In genomic region chr16:63983401-63983800, GRCh38 we compare ENCODE assay signal across 26 cellular contexts.
A peak's percentile ranks its signal among the peaks of the same experiment; 100 is the strongest.
DNase-seq lines count a peak whose midpoint lies in the region; FAIRE-seq and TF ChIP-seq lines count a peak whose summit lies in the region.
"Had no signal": no experiment of that assay in that cellular context is flagged by ENCODE, and none has a peak within 500 bp of the region (broad histone marks: within the 10 kb centered on the region; RNA-seq: fewer than 3 reads in every experiment).

No MANE protein-coding gene starts in this region.

- H3K9ac ChIP-seq in HUES48 (ENCODE audit: low read depth, low read length): no peak overlapping the region

- H3K36me3 ChIP-seq in HUES48 (ENCODE audit: control insufficient read depth, insufficient read depth, low read length) (no peaks in the 10 kb centered on the region), thyroid gland (no peaks in the 10 kb centered on the region)
- H3K36me3 ChIP-seq: adrenal gland, heart right ventricle, Peyer's patch, SJSA1, transverse colon had no signal

- no peak for TF ChIP-seq CTCF in thyroid gland (IDR thresholded peaks at IDR 0.05)

- no peaks in the 10 kb centered on the region for H3K9me3 ChIP-seq in HUES48 (ENCODE audit: control insufficient read depth, insufficient read depth, low read length)
- H3K9me3 ChIP-seq in thyroid gland: no peaks in the 10 kb centered on the region
- H3K9me3 ChIP-seq: adrenal gland, Peyer's patch, psoas muscle, SJSA1, transverse colon had no signal

- TF ChIP-seq POLR2A in thyroid gland (IDR thresholded peaks at IDR 0.05): no peak

- H3K4me1 ChIP-seq in HUES48 (ENCODE audit: control insufficient read depth, insufficient read depth, low read length) (peaks cover 44% of the 10 kb centered on the region), thyroid gland (peaks cover 22 to 32% of the 10 kb centered on the region in 2 donors)
- H3K4me1 ChIP-seq: adrenal gland, heart right ventricle, Peyer's patch, psoas muscle, SJSA1, transverse colon had no signal

- H3K27me3 ChIP-seq in HUES48 (ENCODE audit: control insufficient read depth, insufficient read depth, low read length) (no peaks in the 10 kb centered on the region), thyroid gland (no peaks in the 10 kb centered on the region)
- H3K27me3 ChIP-seq: adrenal gland, heart right ventricle, Peyer's patch, SJSA1, transverse colon had no signal

- DNase-seq in NCI-H526 treated with DMSO at 0.1 percent for 48 hours (lab: John Stamatoyannopoulos, UW) (peak; percentile 38), iPS DF 19.7 (ENCODE audit: low read depth, low spot score) (peak; percentile 40), thyroid gland (peak in 1 of 2 donors; percentile 10), GM19238 (ENCODE audit: insufficient read length, low spot score) (no peak), T1000 (lab: John Stamatoyannopoulos, UW) (no peak), HTR-8/SVneo (ENCODE audit: insufficient read length, low spot score) (no peak)
- DNase-seq: activated CD4-positive, alpha-beta T cell treated with anti-CD3 and anti-CD28 coated beads, Interleukin-2, amount 50 U/mL, for 48 hours; activated gamma-delta T cell treated with Interleukin-2 at 50 U/mL for 16 hours; activated T-cell treated with anti-CD3 and anti-CD28 coated beads for 4 hours; adrenal gland; CD4-positive, alpha-beta memory T cell; heart right ventricle; kidney glomerular epithelial cell; NCI-H1417 treated with DMSO at 0.1 percent for 48 hours; NCI-H2171 treated with DMSO at 0.1 percent for 48 hours; nephron progenitor cell; Peyer's patch; psoas muscle; stimulated activated CD4-positive, alpha-beta T cell treated with anti-CD3 and anti-CD28 coated beads, Interleukin-2, amount 100 ng/mL, for 48 hours; T-helper 17 cell; transverse colon had no signal

- WGBS in thyroid gland, 2 donors: 20 to 28% methylated on average over 2 of the region's 2 CpGs

- intact Hi-C loops in thyroid gland (cut with DNase I): no loop called here

- FAIRE-seq in HTR-8/SVneo (lab: Jason Lieb, UNC): no peak
- FAIRE-seq: GM12892 had no signal

- H3K4me3 ChIP-seq in HUES48 (ENCODE audit: low read depth, low read length) (peak overlapping the region; percentile 20; the same call in 1 of the 2 replicates), thyroid gland (replicated peaks in 1 of 3) (no peak overlapping the region)
- H3K4me3 ChIP-seq: adrenal gland, heart right ventricle, Peyer's patch, psoas muscle, SJSA1, skin epidermis, transverse colon had no signal

- no peak overlapping the region for H3K27ac ChIP-seq in HUES48 (ENCODE audit: low read depth, low read length)
- H3K27ac ChIP-seq in thyroid gland: peak overlapping the region; percentile 72 to 82 (median 77)
- H3K27ac ChIP-seq: adrenal gland, heart right ventricle, Peyer's patch, psoas muscle, SJSA1, skin epidermis, transverse colon, VCaP had no signal

Comparison
In these comparisons a context has a peak if more than half of its experiments do, and no peak if none do; other contexts are left out.
1. DNase-seq: peak in NCI-H526 treated with DMSO at 0.1 percent for 48 hours (single experiment) and iPS DF 19.7 (single experiment); none in GM19238 (single experiment), T1000 (single experiment) and HTR-8/SVneo (single experiment).